27 cellular contexts compared by ENCODE assay signal in genomic region chr2:121052507-121052906, GRCh38.
A peak's percentile ranks its signal among the peaks of the same experiment; 100 is the strongest.
DNase-seq lines count a peak whose midpoint lies in the region; ATAC-seq and TF ChIP-seq lines count a peak whose summit lies in the region.
"Had no signal": no experiment of that assay in that cellular context is flagged by ENCODE, and none has a peak within 500 bp of the region (broad histone marks: within the 10 kb centered on the region; RNA-seq: fewer than 3 reads in every experiment).

No MANE protein-coding gene starts in this region.

- ATAC-seq in HG02763 (IDR thresholded peaks at IDR 0.05; ENCODE audit: unreplicated experiment) (no peak), HG02678 (IDR thresholded peaks at IDR 0.05; ENCODE audit: unreplicated experiment) (no peak), HG03460 (IDR thresholded peaks at IDR 0.05; ENCODE audit: unreplicated experiment) (no peak)
- ATAC-seq: activated CD4-positive, CD25-positive, alpha-beta regulatory T cell treated with anti-CD3 and anti-CD28 coated beads, Interleukin-2, amount 50 U/mL, for 24 hours; activated naive CD4-positive, alpha-beta T cell treated with anti-CD3 and anti-CD28 coated beads, Interleukin-2, amount 50 U/mL, for 72 hours; stimulated activated naive B cell treated with anti-CD40 and anti-IgM and Interleukin-4, amounts not matched to agents 10 μg/mL and 1 μg/mL and 100 μg/mL, for 72 hours had no signal

- POLR2A ChIA-PET in HEK293 (lab: Yijun Ruan, JAX): no interaction called here

- peak; percentile 72 for DNase-seq in NCI-H2107 (lab: John Stamatoyannopoulos, UW)
- DNase-seq in RPMI8226: peak; percentile 67
- no peak for DNase-seq in neural crest cell (ENCODE audit: low read depth, low spot score)
- DNase-seq: activated CD4-positive, alpha-beta memory T cell treated with anti-CD3 and anti-CD28 coated beads, Interleukin-2, amount 10 ng/mL, durations not matched to agents 7 days and 5 days; anterior cingulate cortex; C1 segment of cervical spinal cord; hypothalamus; immature natural killer cell; Karpas-422; mesenchymal stem cell; NCI-H446 treated with DMSO at 0.1 percent for 48 hours; NK-92 treated with Interleukin-12 subunit alpha and Interleukin-12 subunit beta, amount 100 ng/mL, for 24 hours; Peyer's patch; stimulated activated CD4-positive, alpha-beta T cell treated with anti-CD3 and anti-CD28 coated beads, Interleukin-15, amount 100 ng/mL, for 24 hours; stimulated activated naive B cell treated with anti-CD40 and anti-IgM and Interleukin-4, amounts not matched to agents 10 μg/mL and 1 μg/mL and 100 μg/mL, for 72 hours; T-helper 1 cell had no signal

- H3K4me1 Mint-ChIP-seq in neural crest cell: no peaks in the 10 kb centered on the region
- H3K4me1 Mint-ChIP-seq: activated CD4-positive, alpha-beta memory T cell treated with anti-CD3 and anti-CD28 coated beads, Interleukin-2, amount 10 ng/mL, durations not matched to agents 7 days and 5 days; immature natural killer cell; stimulated activated naive B cell treated with anti-CD40 and anti-IgM and Interleukin-4, amounts not matched to agents 10 μg/mL and 1 μg/mL and 100 μg/mL, for 72 hours had no signal

- H3K27me3 Mint-ChIP-seq in neural crest cell (ENCODE audit: low read depth): peaks cover 2% of the 10 kb centered on the region
- H3K27me3 Mint-ChIP-seq: activated CD4-positive, alpha-beta memory T cell treated with anti-CD3 and anti-CD28 coated beads, Interleukin-2, amount 10 ng/mL, durations not matched to agents 7 days and 5 days had no signal

- H3K27ac Mint-ChIP-seq in neural crest cell (ENCODE audit: unreplicated experiment): peak overlapping the region; percentile 62
- H3K27ac Mint-ChIP-seq: activated CD4-positive, alpha-beta memory T cell treated with anti-CD3 and anti-CD28 coated beads, Interleukin-2, amount 10 ng/mL, durations not matched to agents 7 days and 5 days; activated naive CD4-positive, alpha-beta T cell treated with anti-CD3 and anti-CD28 coated beads, Interleukin-2, amount 50 U/mL, for 72 hours; immature natural killer cell; stimulated activated naive B cell treated with anti-CD40 and anti-IgM and Interleukin-4, amounts not matched to agents 10 μg/mL and 1 μg/mL and 100 μg/mL, for 72 hours had no signal

- H3K36me3 ChIP-seq in HEK293 (ENCODE audit: control insufficient read depth in 2 of 2, insufficient read depth in 1 of 2, low read length in 2 of 2): no peaks in the 10 kb centered on the region
- H3K36me3 ChIP-seq: cardiac muscle cell, left lung, neutrophil, Peyer's patch, prostate gland had no signal

- CTCF ChIA-PET in HEK293 (lab: Yijun Ruan, JAX): interaction anchor here (1.2 kb wide), 1 partner anchor 25 kb away, joined by 3 read pairs; no protein-coding TSS in a partner anchor

- H3K27ac ChIP-seq in HEK293 (ENCODE audit: extremely low read depth, low read depth, low read length): no peak overlapping the region
- H3K27ac ChIP-seq: cardiac muscle cell, HL-60, left lung, neutrophil, Peyer's patch, prostate gland had no signal

- TF ChIP-seq CTCF in HEK293 (tag by site-specific recombination; IDR thresholded peaks at IDR 0.05) (no peak), neural crest cell (conservative IDR thresholded peaks at IDR 0.05) (no peak)

- H3K4me3 ChIP-seq in HEK293 (ENCODE audit: low read depth, low read length): no peak overlapping the region
- H3K4me3 ChIP-seq: cardiac muscle cell, left lung, Peyer's patch, prostate gland had no signal

- H3K4me1 ChIP-seq in HEK293 (ENCODE audit: control insufficient read depth, insufficient read depth, low read length): no peaks in the 10 kb centered on the region
- H3K4me1 ChIP-seq: left lung, Peyer's patch, prostate gland had no signal

- H3K9me3 ChIP-seq in HEK293 (ENCODE audit: control insufficient read depth, insufficient read depth, low read depth, low read length): no peaks in the 10 kb centered on the region
- H3K9me3 ChIP-seq: neutrophil, Peyer's patch, prostate gland had no signal

- no peak overlapping the region for H3K4me3 Mint-ChIP-seq in neural crest cell
- H3K4me3 Mint-ChIP-seq: activated CD4-positive, alpha-beta memory T cell treated with anti-CD3 and anti-CD28 coated beads, Interleukin-2, amount 10 ng/mL, durations not matched to agents 7 days and 5 days; immature natural killer cell; stimulated activated naive B cell treated with anti-CD40 and anti-IgM and Interleukin-4, amounts not matched to agents 10 μg/mL and 1 μg/mL and 100 μg/mL, for 72 hours had no signal

- H3K9me3 Mint-ChIP-seq in neural crest cell: peaks cover 7% of the 10 kb centered on the region
- H3K9me3 Mint-ChIP-seq: activated CD4-positive, alpha-beta memory T cell treated with anti-CD3 and anti-CD28 coated beads, Interleukin-2, amount 10 ng/mL, durations not matched to agents 7 days and 5 days; activated naive CD4-positive, alpha-beta T cell treated with anti-CD3 and anti-CD28 coated beads, Interleukin-2, amount 50 U/mL, for 72 hours; immature natural killer cell had no signal

- H3K36me3 Mint-ChIP-seq in neural crest cell (ENCODE audit: low read depth): no peaks in the 10 kb centered on the region
- H3K36me3 Mint-ChIP-seq: activated naive CD4-positive, alpha-beta T cell treated with anti-CD3 and anti-CD28 coated beads, Interleukin-2, amount 50 U/mL, for 72 hours; immature natural killer cell; stimulated activated naive B cell treated with anti-CD40 and anti-IgM and Interleukin-4, amounts not matched to agents 10 μg/mL and 1 μg/mL and 100 μg/mL, for 72 hours had no signal

TF ChIP-seq in HEK293, 187 proteins besides CTCF, POLR2A, EP300 and RAD21:
- TF ChIP-seq ZNF140 (tag by site-specific recombination; IDR thresholded peaks at IDR 0.05) (no peak), ZBTB1 (tag by site-specific recombination; IDR thresholded peaks at IDR 0.05) (no peak), ZNF335 (tag by site-specific recombination; conservative IDR thresholded peaks at IDR 0.05) (peak; percentile 78), ZNF76 (tag by site-specific recombination; IDR thresholded peaks at IDR 0.05; ENCODE audit: borderline replicate concordance, low read depth) (no peak), KLF7 (tag by site-specific recombination; IDR thresholded peaks at IDR 0.05; ENCODE audit: borderline replicate concordance) (no peak), ZNF518A (tag by site-specific recombination; conservative IDR thresholded peaks at IDR 0.05; ENCODE audit: low read depth) (no peak)
- TF ChIP-seq, protein P1, sequence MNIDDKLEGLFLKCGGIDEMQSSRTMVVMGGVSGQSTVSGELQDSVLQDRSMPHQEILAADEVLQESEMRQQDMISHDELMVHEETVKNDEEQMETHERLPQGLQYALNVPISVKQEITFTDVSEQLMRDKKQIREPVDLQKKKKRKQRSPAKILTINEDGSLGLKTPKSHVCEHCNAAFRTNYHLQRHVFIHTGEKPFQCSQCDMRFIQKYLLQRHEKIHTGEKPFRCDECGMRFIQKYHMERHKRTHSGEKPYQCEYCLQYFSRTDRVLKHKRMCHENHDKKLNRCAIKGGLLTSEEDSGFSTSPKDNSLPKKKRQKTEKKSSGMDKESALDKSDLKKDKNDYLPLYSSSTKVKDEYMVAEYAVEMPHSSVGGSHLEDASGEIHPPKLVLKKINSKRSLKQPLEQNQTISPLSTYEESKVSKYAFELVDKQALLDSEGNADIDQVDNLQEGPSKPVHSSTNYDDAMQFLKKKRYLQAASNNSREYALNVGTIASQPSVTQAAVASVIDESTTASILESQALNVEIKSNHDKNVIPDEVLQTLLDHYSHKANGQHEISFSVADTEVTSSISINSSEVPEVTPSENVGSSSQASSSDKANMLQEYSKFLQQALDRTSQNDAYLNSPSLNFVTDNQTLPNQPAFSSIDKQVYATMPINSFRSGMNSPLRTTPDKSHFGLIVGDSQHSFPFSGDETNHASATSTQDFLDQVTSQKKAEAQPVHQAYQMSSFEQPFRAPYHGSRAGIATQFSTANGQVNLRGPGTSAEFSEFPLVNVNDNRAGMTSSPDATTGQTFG (tag by site-specific recombination; IDR thresholded peaks at IDR 0.05; ENCODE audit: borderline replicate concordance): no peak
